In the genomic region with DNA sequence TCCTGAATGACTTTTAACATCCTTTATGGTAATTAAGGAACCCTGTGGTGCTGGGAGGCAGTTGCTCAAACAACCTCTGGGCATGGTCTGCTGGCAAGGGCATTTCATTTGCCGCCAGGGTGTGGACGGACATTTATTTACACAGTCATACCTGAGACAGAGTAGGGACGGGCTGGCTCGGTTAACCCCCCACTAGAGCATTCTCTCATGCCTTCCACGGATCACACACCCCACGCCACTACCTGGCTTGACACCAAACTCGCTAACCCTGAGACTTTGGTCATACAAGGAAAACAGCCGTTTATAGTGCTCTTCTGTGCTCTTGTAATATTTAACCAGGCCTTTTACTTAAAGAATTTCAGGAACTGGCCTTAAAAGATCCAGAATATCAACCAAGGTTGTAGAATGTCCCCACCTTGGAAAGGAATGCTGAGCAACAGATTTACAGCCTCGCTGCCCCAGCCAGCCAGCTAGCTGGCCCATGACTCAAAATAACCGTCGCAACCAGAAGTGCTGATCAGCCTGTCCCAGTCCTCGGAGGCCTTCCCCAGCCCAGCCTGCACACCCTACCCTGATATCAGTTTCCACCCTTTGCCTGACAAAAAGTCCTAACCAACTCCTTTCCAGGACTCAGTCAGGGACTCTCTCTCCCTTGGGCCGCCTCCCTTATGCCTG, we compare ENCODE assay signal across 10 cellular contexts. TPM values are rescaled to one million over a fixed set of nuclear protein-coding genes. Genes with fewer than 3 reads are reported as not detected.
A peak's percentile ranks its signal among the peaks of the same experiment; 100 is the strongest.
DNase-seq lines count a peak whose midpoint lies in the region; ATAC-seq and TF ChIP-seq lines count a peak whose summit lies in the region.
"Had no signal": no experiment of that assay in that cellular context is flagged by ENCODE, and none has a peak within 500 bp of the region (broad histone marks: within the 10 kb centered on the region; RNA-seq: fewer than 3 reads in every experiment).

No MANE protein-coding gene starts in this region.

- no peaks in the 10 kb centered on the region for H4K20me1 ChIP-seq in osteoblast (ENCODE audit: insufficient read depth, low read length)

- peaks cover 13% of the 10 kb centered on the region for H3K4me1 Mint-ChIP-seq in Calu3 (ENCODE audit: low read depth, unreplicated experiment)
- H3K4me1 Mint-ChIP-seq in glutamatergic neuron (ENCODE audit: low read depth, unreplicated experiment): no peaks in the 10 kb centered on the region

- H3K36me3 Mint-ChIP-seq in Calu3 (ENCODE audit: insufficient read depth, unreplicated experiment) (peaks cover 17% of the 10 kb centered on the region), glutamatergic neuron (ENCODE audit: unreplicated experiment) (no peaks in the 10 kb centered on the region)

- H3K4me3 ChIP-seq in colonic mucosa: no peak overlapping the region
- peak overlapping the region; percentile 45 for H3K4me3 ChIP-seq in osteoblast (ENCODE audit: insufficient read depth, low read length)

- no peaks in the 10 kb centered on the region for H3K36me3 ChIP-seq in colonic mucosa
- H3K36me3 ChIP-seq in osteoblast (ENCODE audit: insufficient read depth, low read length): no peaks in the 10 kb centered on the region

- H3K9me3 ChIP-seq in colonic mucosa: no peaks in the 10 kb centered on the region
- no peaks in the 10 kb centered on the region for H3K9me3 ChIP-seq in osteoblast (ENCODE audit: low read depth, low read length)

- H3K27me3 ChIP-seq in colonic mucosa: no peaks in the 10 kb centered on the region
- H3K27me3 ChIP-seq in osteoblast (ENCODE audit: insufficient read depth, low read length): no peaks in the 10 kb centered on the region

- peak overlapping the region in 1 of 2 donors; percentile 74 for H3K9ac ChIP-seq in colonic mucosa (ENCODE audit: low read depth in 2 of 2, low read length in 2 of 2)

- peak overlapping the region; percentile 98 for H3K27ac Mint-ChIP-seq in Calu3 (ENCODE audit: unreplicated experiment)
- H3K27ac Mint-ChIP-seq in glutamatergic neuron (ENCODE audit: unreplicated experiment): no peak overlapping the region
- H3K27ac Mint-ChIP-seq: T-helper 2 cell treated with Interferon-gamma antibody and Interleukin-4, amounts not matched to agents 5 μg/mL and 100 μg/mL, for 36 hours had no signal

- intact Hi-C loops in Calu3 (cut with micrococcal nuclease; ENCODE audit: unreplicated experiment) (no loop called here), colonic mucosa (cut with DNase I) (no loop called here)

- H3K27ac ChIP-seq in colonic mucosa: peak overlapping the region; percentile 84
- peak overlapping the region; percentile 7 for H3K27ac ChIP-seq in osteoblast (ENCODE audit: low read depth, low read length)

- H3K79me2 ChIP-seq in osteoblast (ENCODE audit: insufficient read depth, low read length): no peaks in the 10 kb centered on the region

- ATAC-seq in HG02970 (IDR thresholded peaks at IDR 0.05; ENCODE audit: low FRiP score, unreplicated experiment): no peak
- ATAC-seq in stimulated activated naive CD8-positive, alpha-beta T cell treated with anti-CD3 and anti-CD28 coated beads, Interleukin-15, Interleukin-2, amounts not matched to agents 100 U/mL and 50 U/mL, for 24 hours: no peak

- CTCF ChIA-PET in Calu3 (lab: Charles Lee): interaction anchor here (3.7 kb wide), 1 partner anchor 16 kb away, joined by 19 read pairs; no protein-coding TSS in a partner anchor

- peak overlapping the region; percentile 60 for H3K4me3 Mint-ChIP-seq in Calu3 (ENCODE audit: low read depth, unreplicated experiment)
- H3K4me3 Mint-ChIP-seq in glutamatergic neuron (ENCODE audit: unreplicated experiment): no peak overlapping the region
- H3K4me3 Mint-ChIP-seq: T-helper 2 cell treated with Interferon-gamma antibody and Interleukin-4, amounts not matched to agents 5 μg/mL and 100 μg/mL, for 36 hours had no signal

- peak; percentile 84 for DNase-seq in Calu3
- DNase-seq in NCI-H146 (lab: John Stamatoyannopoulos, UW): peak; percentile 79
- peak; percentile 90 for DNase-seq in colonic mucosa
- DNase-seq in osteoblast (ENCODE audit: insufficient read length, low spot score, missing footprints): peak; percentile 94
- DNase-seq in glutamatergic neuron: no peak
- DNase-seq in epidermal melanocyte (ENCODE audit: insufficient read length, low spot score): no peak
- no peak for DNase-seq in stimulated activated naive CD8-positive, alpha-beta T cell treated with anti-CD3 and anti-CD28 coated beads, Interleukin-15, Interleukin-2, amounts not matched to agents 100 U/mL and 50 U/mL, for 24 hours
- DNase-seq: retina had no signal

- H3K9me3 Mint-ChIP-seq in Calu3 (ENCODE audit: low read depth, unreplicated experiment): no peaks in the 10 kb centered on the region
- H3K9me3 Mint-ChIP-seq in glutamatergic neuron (ENCODE audit: unreplicated experiment): peaks cover 2% of the 10 kb centered on the region
- H3K9me3 Mint-ChIP-seq: T-helper 2 cell treated with Interferon-gamma antibody and Interleukin-4, amounts not matched to agents 5 μg/mL and 100 μg/mL, for 36 hours had no signal

- H3K27me3 Mint-ChIP-seq in Calu3 (ENCODE audit: unreplicated experiment) (no peaks in the 10 kb centered on the region), glutamatergic neuron (ENCODE audit: unreplicated experiment) (peaks cover 2% of the 10 kb centered on the region)

- no TSS peak for BruUV-seq in Calu3 (replicated peaks; lab: Mats Ljungman, UMichigan)

- no peaks in the 10 kb centered on the region for H3K4me1 ChIP-seq in colonic mucosa
- H3K4me1 ChIP-seq in osteoblast (ENCODE audit: insufficient read depth, low read length): peaks cover 16% of the 10 kb centered on the region

- H3K4me2 ChIP-seq in osteoblast (ENCODE audit: insufficient read depth, low read length): peak overlapping the region; percentile 54

- TF ChIP-seq CTCF in Calu3 (IDR thresholded peaks at IDR 0.05; ENCODE audit: unreplicated experiment) (no peak), colonic mucosa (IDR thresholded peaks at IDR 0.05) (no peak), osteoblast (IDR thresholded peaks at IDR 0.05; ENCODE audit: extremely low read depth, low read depth, low read length) (no peak), glutamatergic neuron (IDR thresholded peaks at IDR 0.05; ENCODE audit: partially characterized antibody, unreplicated experiment) (no peak)

- peak overlapping the region; percentile 44 for H2AFZ ChIP-seq in osteoblast (ENCODE audit: low read length)

RNA-seq across cellular contexts. Expression of gene PDXK, which starts 6.5 kb away (rescaled TPM):
- total RNA-seq in Calu3 (2022) (202 and 214 TPM in 2 replicates), colonic mucosa (100 to 1,000 TPM; 155 to 188 TPM), osteoblast (88.4 and 89.4 TPM in 2 replicates), glutamatergic neuron (ENCODE audit: unreplicated experiment) (63.8 TPM)

RNA-seq across cellular contexts. Expression of gene RRP1B, which starts 53.0 kb away (rescaled TPM):
- total RNA-seq in Calu3 (2022): 24.6 and 26.0 TPM in 2 replicates
- 10 to 100 TPM; 11.0 to 22.1 TPM for total RNA-seq in colonic mucosa
- 17.4 TPM in 2 replicates for total RNA-seq in osteoblast
- 41.2 TPM for total RNA-seq in glutamatergic neuron (ENCODE audit: unreplicated experiment)

RNA-seq across cellular contexts. Expression of gene HSF2BP, which starts 53.1 kb away (rescaled TPM):
- 0.95 and 1.5 TPM in 2 replicates for total RNA-seq in Calu3 (2022)
- under 1 TPM in 1 of 2 donors, not detected in 1; 0.45 TPM for total RNA-seq in colonic mucosa
- total RNA-seq in osteoblast: 1.8 and 2.1 TPM in 2 replicates
- 1.0 TPM for total RNA-seq in glutamatergic neuron (ENCODE audit: unreplicated experiment)

Comparison
In these comparisons a context has a peak if more than half of its experiments do, and no peak if none do; other contexts are left out.
1. DNase-seq: peak in Calu3 (single experiment), NCI-H146 (single experiment), colonic mucosa (single experiment) and osteoblast (single experiment); none in glutamatergic neuron (single experiment), epidermal melanocyte (single experiment) and stimulated activated naive CD8-positive, alpha-beta T cell treated with anti-CD3 and anti-CD28 coated beads, Interleukin-15, Interleukin-2, amounts not matched to agents 100 U/mL and 50 U/mL, for 24 hours (single experiment).